In the genomic region with DNA sequence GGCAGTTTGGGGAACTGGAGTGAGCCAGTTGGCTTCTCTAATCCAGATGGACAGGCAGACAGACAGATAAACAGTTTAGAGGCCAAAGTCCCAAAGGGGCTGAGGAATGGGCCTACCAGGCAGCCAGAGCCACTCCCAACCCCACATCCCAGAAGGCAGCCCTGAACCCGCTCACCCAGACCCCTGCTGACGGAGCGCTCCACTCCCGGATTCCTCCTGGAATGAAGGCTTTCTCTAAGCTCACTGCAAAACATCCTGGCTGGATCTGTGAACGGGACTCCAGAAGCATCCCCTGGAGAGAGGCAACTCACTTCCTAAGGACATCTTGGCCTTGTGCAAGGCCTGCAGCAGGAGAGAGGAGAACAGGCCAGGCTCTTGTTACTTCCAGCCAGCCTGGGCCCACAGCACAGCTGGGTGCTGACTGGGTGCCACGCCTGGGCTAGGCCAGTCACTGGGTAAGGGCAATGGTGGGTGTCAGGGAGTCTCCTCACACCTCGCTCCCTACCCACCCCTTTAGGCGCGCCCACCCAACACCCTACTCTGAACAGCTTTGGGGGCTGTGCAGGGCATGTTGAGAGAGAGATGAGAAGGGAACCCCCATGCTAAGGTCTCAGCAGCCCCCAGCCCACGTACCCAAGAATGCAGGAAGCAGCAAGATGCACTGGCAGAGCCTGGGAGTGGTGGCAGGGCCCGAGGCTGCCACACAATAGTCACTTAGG, we compare ENCODE assay signal across 1 cellular context.
TF ChIP-seq lines count a peak whose summit lies in the region.

No MANE protein-coding gene starts in this region.

TF ChIP-seq in H1, 55 proteins besides CTCF, POLR2A, EP300 and RAD21:
- TF ChIP-seq CHD2 (IDR thresholded peaks at IDR 0.05; ENCODE audit: low read length) (no peak), JUND (IDR thresholded peaks at IDR 0.05; ENCODE audit: low read length) (no peak), PHF8 (conservative IDR thresholded peaks at IDR 0.05; ENCODE audit: low read depth, low read length) (no peak), YY1 (IDR thresholded peaks at IDR 0.05; ENCODE audit: low read depth, low read length) (no peak), POLR2AphosphoS5 (IDR thresholded peaks at IDR 0.05; ENCODE audit: low read depth, low read length) (no peak), BRCA1 (IDR thresholded peaks at IDR 0.05; ENCODE audit: low read depth, low read length) (no peak), CBX8 (IDR thresholded peaks at IDR 0.05; ENCODE audit: borderline replicate concordance, low read depth, low read length) (no peak), FOSL1 (IDR thresholded peaks at IDR 0.05; ENCODE audit: insufficient read depth, low read depth, low read length) (no peak), SP2 (IDR thresholded peaks at IDR 0.05; ENCODE audit: low read length) (no peak), EZH2 (IDR thresholded peaks at IDR 0.05; ENCODE audit: low read depth, low read length, severe bottlenecking) (no peak), BCL11A (IDR thresholded peaks at IDR 0.05; ENCODE audit: low read depth in 2 of 2, low read length in 2 of 2) (no peak), RFX5 (IDR thresholded peaks at IDR 0.05; ENCODE audit: borderline replicate concordance, low read depth, low read length) (no peak), ATF3 (IDR thresholded peaks at IDR 0.05; ENCODE audit: insufficient read depth, low read depth, low read length) (no peak), EGR1 (IDR thresholded peaks at IDR 0.05; ENCODE audit: borderline replicate concordance, low read depth, low read length) (no peak), SP1 (IDR thresholded peaks at IDR 0.05; ENCODE audit: low read depth, low read length) (no peak), GABPA (IDR thresholded peaks at IDR 0.05; ENCODE audit: borderline replicate concordance, insufficient read depth, low read length) (no peak), HDAC2 (IDR thresholded peaks at IDR 0.05; ENCODE audit: borderline replicate concordance in 1 of 2, low read depth in 2 of 2, low read length in 2 of 2) (no peak), BACH1 (IDR thresholded peaks at IDR 0.05; ENCODE audit: low read length) (no peak)
- TF ChIP-seq, protein P1, sequence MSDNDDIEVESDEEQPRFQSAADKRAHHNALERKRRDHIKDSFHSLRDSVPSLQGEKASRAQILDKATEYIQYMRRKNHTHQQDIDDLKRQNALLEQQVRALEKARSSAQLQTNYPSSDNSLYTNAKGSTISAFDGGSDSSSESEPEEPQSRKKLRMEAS (IDR thresholded peaks at IDR 0.05) = no peak
